21 cellular contexts compared by ENCODE assay signal in the genomic region with DNA sequence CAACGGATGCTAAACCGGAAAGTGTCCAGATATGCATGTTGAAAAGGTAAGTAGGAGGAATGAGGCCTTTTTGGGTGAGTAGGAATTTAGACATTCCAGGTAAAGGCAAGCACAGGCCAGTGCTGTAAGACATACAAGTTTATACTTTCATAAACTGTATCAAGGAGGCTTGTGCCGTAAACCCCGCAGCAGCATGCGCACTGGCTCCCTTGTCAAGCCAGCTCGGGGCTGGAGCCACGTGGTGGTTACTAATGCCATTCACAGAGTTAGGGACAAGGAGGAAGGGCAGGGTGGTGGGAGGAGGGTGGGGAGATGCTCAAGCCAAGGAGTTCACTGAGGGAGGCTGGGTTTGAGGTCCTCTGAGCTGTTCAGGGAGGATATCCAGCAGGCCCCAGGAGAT. TPM values are rescaled to one million over a fixed set of nuclear protein-coding genes. Genes with fewer than 3 reads are reported as not detected.
A peak's percentile ranks its signal among the peaks of the same experiment; 100 is the strongest.
DNase-seq lines count a peak whose midpoint lies in the region; ATAC-seq and TF ChIP-seq lines count a peak whose summit lies in the region.
"Had no signal": no experiment of that assay in that cellular context is flagged by ENCODE, and none has a peak within 500 bp of the region (broad histone marks: within the 10 kb centered on the region; RNA-seq: fewer than 3 reads in every experiment).

No MANE protein-coding gene starts in this region.

- POLR2A ChIA-PET in A673 (lab: Charles Lee; ENCODE audit: low non-redundant PET): interaction anchor here (0.6 kb wide), 1 partner anchor 37 kb away, joined by 10 read pairs; no protein-coding TSS in a partner anchor

- no peak for ATAC-seq in HG03571 (IDR thresholded peaks at IDR 0.05; ENCODE audit: unreplicated experiment)
- ATAC-seq: HepG2 had no signal

- H3K4me3 Mint-ChIP-seq in Calu3 (ENCODE audit: low read depth, unreplicated experiment) (no peak overlapping the region), progenitor cell of endocrine pancreas (ENCODE audit: low read depth) (no peak overlapping the region)
- H3K4me3 Mint-ChIP-seq: CD4-positive, alpha-beta memory T cell; endodermal cell had no signal

- CTCF ChIA-PET in Calu3 (lab: Charles Lee): interaction anchor here (0.5 kb wide), 1 partner anchor 265 kb away, joined by 3 read pairs; a partner anchor contains a TSS
- CTCF ChIA-PET in A673 (lab: Charles Lee): no interaction called here

- H3K9me3 ChIP-seq in uterus (no peaks in the 10 kb centered on the region), A673 (ENCODE audit: low read depth, low read length, poor library complexity, severe bottlenecking) (no peaks in the 10 kb centered on the region)
- H3K9me3 ChIP-seq: esophagus muscularis mucosa, SJCRH30, tibial nerve had no signal

- H3K4me3 ChIP-seq in uterus (no peak overlapping the region), A673 (ENCODE audit: low read depth, low read length, poor library complexity, severe bottlenecking) (no peak overlapping the region)
- H3K4me3 ChIP-seq: coronary artery, esophagus muscularis mucosa, SJCRH30, tibial nerve had no signal

- no peak for TF ChIP-seq POLR2A in uterus (IDR thresholded peaks at IDR 0.05)

- intact Hi-C loops in Calu3 (cut with micrococcal nuclease; ENCODE audit: unreplicated experiment): loop anchor here (5.0 kb wide), 1 partner anchor 812 kb away; no protein-coding TSS in a partner anchor
- intact Hi-C loops in uterus (cut with DNase I; ENCODE audit: low total_unique reads): no loop called here
- intact Hi-C loops in A673 (cut with micrococcal nuclease; ENCODE audit: unreplicated experiment): loop anchor here (5.0 to 10.0 kb wide), 4 partner anchors 160 to 812 kb away; no protein-coding TSS in a partner anchor

- no peaks in the 10 kb centered on the region for H3K27me3 Mint-ChIP-seq in Calu3 (ENCODE audit: unreplicated experiment)
- H3K27me3 Mint-ChIP-seq in progenitor cell of endocrine pancreas: no peaks in the 10 kb centered on the region

- peaks cover 77% of the 10 kb centered on the region for H3K4me1 Mint-ChIP-seq in Calu3 (ENCODE audit: low read depth, unreplicated experiment)
- H3K4me1 Mint-ChIP-seq in progenitor cell of endocrine pancreas (ENCODE audit: low read depth): peaks cover 49% of the 10 kb centered on the region

- H3K9me3 Mint-ChIP-seq in Calu3 (ENCODE audit: low read depth, unreplicated experiment) (no peaks in the 10 kb centered on the region), progenitor cell of endocrine pancreas (ENCODE audit: low read depth) (no peaks in the 10 kb centered on the region)
- H3K9me3 Mint-ChIP-seq: CD4-positive, alpha-beta memory T cell; endodermal cell had no signal

- no peaks in the 10 kb centered on the region for H3K36me3 ChIP-seq in uterus
- H3K36me3 ChIP-seq in A673 (ENCODE audit: insufficient read depth, low read length, poor library complexity, severe bottlenecking): no peaks in the 10 kb centered on the region
- H3K36me3 ChIP-seq: esophagus muscularis mucosa, SJCRH30, tibial nerve had no signal

- TF ChIP-seq CTCF in Calu3 (IDR thresholded peaks at IDR 0.05; ENCODE audit: unreplicated experiment) (no peak), progenitor cell of endocrine pancreas (IDR thresholded peaks at IDR 0.05; ENCODE audit: unreplicated experiment) (no peak), uterus (IDR thresholded peaks at IDR 0.05) (no peak), A673 (conservative IDR thresholded peaks at IDR 0.05; ENCODE audit: low read depth, low read length) (no peak)

- no TSS peak for BruUV-seq in Calu3 (replicated peaks; lab: Mats Ljungman, UMichigan)
- no TSS peak for BruUV-seq in A673 (replicated peaks; lab: Mats Ljungman, UMichigan)

- no peaks in the 10 kb centered on the region for H3K4me1 ChIP-seq in uterus
- H3K4me1 ChIP-seq in A673 (ENCODE audit: insufficient read depth, low read length, poor library complexity, severe bottlenecking): peaks cover 17% of the 10 kb centered on the region

- H3K27me3 ChIP-seq in layer of hippocampus (ENCODE audit: control insufficient read depth, insufficient read depth, low read length): no peaks in the 10 kb centered on the region
- H3K27me3 ChIP-seq in uterus: no peaks in the 10 kb centered on the region
- no peaks in the 10 kb centered on the region for H3K27me3 ChIP-seq in A673 (replicated peaks; ENCODE audit: insufficient read depth, low read depth, low read length, poor library complexity)
- H3K27me3 ChIP-seq: esophagus muscularis mucosa, SJCRH30, tibial nerve had no signal

- peaks cover 23% of the 10 kb centered on the region for H3K36me3 Mint-ChIP-seq in Calu3 (ENCODE audit: insufficient read depth, unreplicated experiment)
- no peaks in the 10 kb centered on the region for H3K36me3 Mint-ChIP-seq in progenitor cell of endocrine pancreas (ENCODE audit: insufficient read depth)
- H3K36me3 Mint-ChIP-seq: CD4-positive, alpha-beta memory T cell had no signal

- peak overlapping the region; percentile 7 for H3K27ac Mint-ChIP-seq in Calu3 (ENCODE audit: unreplicated experiment)
- H3K27ac Mint-ChIP-seq in progenitor cell of endocrine pancreas: peak overlapping the region; percentile 47
- H3K27ac Mint-ChIP-seq: CD4-positive, alpha-beta memory T cell; endodermal cell had no signal

- H3K27ac ChIP-seq in layer of hippocampus (ENCODE audit: low read depth, low read length) (peak overlapping the region; percentile 81), uterus (no peak overlapping the region), A673 (ENCODE audit: low read depth, low read length, poor library complexity, severe bottlenecking) (no peak overlapping the region)
- H3K27ac ChIP-seq: coronary artery, esophagus muscularis mucosa, SJCRH30, tibial nerve had no signal

- DNase-seq in Calu3 (no peak), amygdala (lab: John Stamatoyannopoulos, UW) (peak in 43 of 56 donors; percentile 18 to 84 (median 47)), progenitor cell of endocrine pancreas (ENCODE audit: low spot score, unreplicated experiment) (no peak), uterus (no peak), A673 (ENCODE audit: low spot score) (no peak)
- DNase-seq: activated CD4-positive, alpha-beta T cell treated with anti-CD3 and anti-CD28 coated beads, Interleukin-2, amount 50 U/mL, for 48 hours; activated CD4-positive, CD25-positive, alpha-beta regulatory T cell; activated effector memory CD4-positive, alpha-beta T cell treated with Interleukin-2 at 50 U/mL for 16 hours; CD4-positive, alpha-beta memory T cell; DMS153; endodermal cell; foreskin melanocyte; NCI-H1048; NCI-H1930; SJCRH30 had no signal

RNA-seq across cellular contexts. Expression of a gene that starts 35.8 kb away (rescaled TPM):
- 58.5 and 61.2 TPM in 2 replicates for total RNA-seq in Calu3 (2022)
- total RNA-seq in progenitor cell of endocrine pancreas: 143 and 156 TPM in 2 replicates
- total RNA-seq in uterus: 10 to 100 TPM; 15.6 to 94.8 (median 30.8) TPM
- total RNA-seq in A673 (2021): 3.2 and 4.6 TPM in 2 replicates

Comparison
In these comparisons a context has a peak if more than half of its experiments do, and no peak if none do; other contexts are left out.
1. DNase-seq: peak in amygdala (43 of 56); none in Calu3 (single experiment), progenitor cell of endocrine pancreas (single experiment), uterus (0 of 2) and A673 (single experiment).